Comparison of ENCODE assay signal across 22 cellular contexts in the genomic region with DNA sequence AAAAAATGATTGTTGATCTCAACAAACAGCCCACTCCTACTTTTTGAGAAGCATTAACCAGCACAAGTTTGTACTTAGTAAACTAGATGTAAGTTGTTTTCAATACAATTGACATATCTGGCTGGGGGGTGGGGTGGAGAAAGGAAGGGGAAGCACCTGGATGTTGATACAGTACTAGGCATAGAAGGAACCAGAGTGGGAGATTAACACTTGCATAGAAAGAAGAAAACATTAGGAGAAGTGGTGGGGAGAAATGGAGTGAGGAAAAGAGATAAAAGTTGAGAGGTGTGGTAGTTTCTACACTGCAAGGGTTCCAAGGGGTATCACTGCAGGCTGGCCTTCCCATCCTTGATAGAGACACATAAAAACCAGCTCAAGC. TPM values are rescaled to one million over a fixed set of nuclear protein-coding genes. Genes with fewer than 3 reads are reported as not detected.
DNase-seq lines count a peak whose midpoint lies in the region; ATAC-seq, FAIRE-seq and TF ChIP-seq lines count a peak whose summit lies in the region.
"Had no signal": no experiment of that assay in that cellular context is flagged by ENCODE, and none has a peak within 500 bp of the region (broad histone marks: within the 10 kb centered on the region; RNA-seq: fewer than 3 reads in every experiment).

No MANE protein-coding gene starts in this region.

- CTCF ChIA-PET in activated CD4-positive, alpha-beta memory T cell treated with anti-CD3 and anti-CD28 coated beads, Interleukin-2, amount 10 ng/mL, durations not matched to agents 7 days and 5 days (lab: Charles Lee) = interaction anchor here (1.3 to 6.5 kb wide), 4 partner anchors 9 to 201 kb away, joined by 3 to 73 read pairs (median 6); a partner anchor contains a TSS

- FAIRE-seq in GM12891 (lab: Jason Lieb, UNC) = peak; percentile 9
- FAIRE-seq: G401.6 had no signal

- POLR2A ChIA-PET in activated CD4-positive, alpha-beta memory T cell treated with anti-CD3 and anti-CD28 coated beads, Interleukin-2, amount 10 ng/mL, durations not matched to agents 7 days and 5 days (lab: Charles Lee) = interaction anchor here (1.4 to 6.6 kb wide), 3 partner anchors 11 to 200 kb away, joined by 3 to 51 read pairs (median 5); a partner anchor contains a TSS

- peak overlapping the region; percentile 65 for H3K27ac ChIP-seq in HL-60 (replicated peaks)
- H3K27ac ChIP-seq: brain microvascular endothelial cell, gastroesophageal sphincter, sigmoid colon, vagina, WERI-Rb-1 had no signal

- TF ChIP-seq POLR2A in GM12891 (IDR thresholded peaks at IDR 0.05; ENCODE audit: low read depth, low read length) = no peak

- ATAC-seq in stimulated activated memory B cell treated with anti-CD40 and anti-IgM and Interleukin-4, amounts not matched to agents 10 μg/mL and 1 μg/mL and 100 μg/mL, for 72 hours = no peak
- ATAC-seq: activated CD8-positive, alpha-beta T cell treated with anti-CD3 and anti-CD28 coated beads, Interleukin-2, amount 10 ng/mL, durations not matched to agents 7 days and 5 days; gastroesophageal sphincter; left cardiac atrium had no signal

- no peak overlapping the region for H3K4me3 Mint-ChIP-seq in dendritic cell treated with granulocyte-macrophage colony-stimulating factor and Interleukin-4, amounts not matched to agents 40 ng/mL and 50 ng/mL, for 4 days
- H3K4me3 Mint-ChIP-seq in stimulated activated memory B cell treated with anti-CD40 and anti-IgM and Interleukin-4, amounts not matched to agents 10 μg/mL and 1 μg/mL and 100 μg/mL, for 72 hours = peak overlapping the region; percentile 46
- no peak overlapping the region for H3K4me3 Mint-ChIP-seq in activated CD4-positive, alpha-beta memory T cell treated with anti-CD3 and anti-CD28 coated beads, Interleukin-2, amount 10 ng/mL, durations not matched to agents 7 days and 5 days
- H3K4me3 Mint-ChIP-seq: activated CD8-positive, alpha-beta T cell treated with anti-CD3 and anti-CD28 coated beads, Interleukin-2, amount 10 ng/mL, durations not matched to agents 7 days and 5 days had no signal

- no peak overlapping the region for H3K4me3 ChIP-seq in HL-60 (replicated peaks; ENCODE audit: insufficient read depth, low read length)
- H3K4me3 ChIP-seq: gastroesophageal sphincter, sigmoid colon, vagina had no signal

- no peaks in the 10 kb centered on the region for H3K9me3 Mint-ChIP-seq in dendritic cell treated with granulocyte-macrophage colony-stimulating factor and Interleukin-4, amounts not matched to agents 40 ng/mL and 50 ng/mL, for 4 days
- no peaks in the 10 kb centered on the region for H3K9me3 Mint-ChIP-seq in stimulated activated memory B cell treated with anti-CD40 and anti-IgM and Interleukin-4, amounts not matched to agents 10 μg/mL and 1 μg/mL and 100 μg/mL, for 72 hours
- H3K9me3 Mint-ChIP-seq in activated CD4-positive, alpha-beta memory T cell treated with anti-CD3 and anti-CD28 coated beads, Interleukin-2, amount 10 ng/mL, durations not matched to agents 7 days and 5 days = peaks cover 2% of the 10 kb centered on the region

- no peak for TF ChIP-seq CTCF in HL-60 (IDR thresholded peaks at IDR 0.05; ENCODE audit: insufficient read depth, low read length)

- DNase-seq in GM12891 (ENCODE audit: insufficient read length, low spot score) (no peak), HL-60 (ENCODE audit: low read depth in 1 of 2, low spot score in 1 of 2) (peak in 1 of 2 experiments; percentile 27), islet precursor cell (no peak), NCI-H345 treated with DMSO at 0.1 percent for 48 hours (lab: John Stamatoyannopoulos, UW; ENCODE audit: unreplicated experiment) (no peak)
- no peak for DNase-seq in activated CD4-positive, alpha-beta memory T cell treated with anti-CD3 and anti-CD28 coated beads, Interleukin-2, amount 10 ng/mL, durations not matched to agents 7 days and 5 days
- DNase-seq: activated CD8-positive, alpha-beta T cell treated with anti-CD3 and anti-CD28 coated beads, Interleukin-2, amount 10 ng/mL, durations not matched to agents 7 days and 5 days; AML-193; brain microvascular endothelial cell; Calu3; cortex of kidney; erythroblast; left cardiac atrium; NCI-H1694; sigmoid colon; stimulated activated CD4-positive, alpha-beta T cell treated with anti-CD3 and anti-CD28 coated beads, Interleukin-1b, Interleukin-23, amount 100 ng/mL, for 48 hours; SW 1271; WERI-Rb-1 had no signal

- H3K27me3 Mint-ChIP-seq in dendritic cell treated with granulocyte-macrophage colony-stimulating factor and Interleukin-4, amounts not matched to agents 40 ng/mL and 50 ng/mL, for 4 days = no peaks in the 10 kb centered on the region
- no peaks in the 10 kb centered on the region for H3K27me3 Mint-ChIP-seq in stimulated activated memory B cell treated with anti-CD40 and anti-IgM and Interleukin-4, amounts not matched to agents 10 μg/mL and 1 μg/mL and 100 μg/mL, for 72 hours
- H3K27me3 Mint-ChIP-seq in activated CD4-positive, alpha-beta memory T cell treated with anti-CD3 and anti-CD28 coated beads, Interleukin-2, amount 10 ng/mL, durations not matched to agents 7 days and 5 days = no peaks in the 10 kb centered on the region

- H3K27me3 ChIP-seq in HL-60 (ENCODE audit: insufficient read depth, poor library complexity, severe bottlenecking) = no peaks in the 10 kb centered on the region
- H3K27me3 ChIP-seq: brain microvascular endothelial cell, gastroesophageal sphincter, sigmoid colon, vagina had no signal

- peaks cover 56% of the 10 kb centered on the region for H3K4me1 Mint-ChIP-seq in dendritic cell treated with granulocyte-macrophage colony-stimulating factor and Interleukin-4, amounts not matched to agents 40 ng/mL and 50 ng/mL, for 4 days (ENCODE audit: low read depth)
- H3K4me1 Mint-ChIP-seq in stimulated activated memory B cell treated with anti-CD40 and anti-IgM and Interleukin-4, amounts not matched to agents 10 μg/mL and 1 μg/mL and 100 μg/mL, for 72 hours = peaks cover 75% of the 10 kb centered on the region
- peaks cover 59% of the 10 kb centered on the region for H3K4me1 Mint-ChIP-seq in activated CD4-positive, alpha-beta memory T cell treated with anti-CD3 and anti-CD28 coated beads, Interleukin-2, amount 10 ng/mL, durations not matched to agents 7 days and 5 days

- H3K27ac Mint-ChIP-seq in dendritic cell treated with granulocyte-macrophage colony-stimulating factor and Interleukin-4, amounts not matched to agents 40 ng/mL and 50 ng/mL, for 4 days = peak overlapping the region; percentile 80
- H3K27ac Mint-ChIP-seq in stimulated activated memory B cell treated with anti-CD40 and anti-IgM and Interleukin-4, amounts not matched to agents 10 μg/mL and 1 μg/mL and 100 μg/mL, for 72 hours = peak overlapping the region; percentile 84
- no peak overlapping the region for H3K27ac Mint-ChIP-seq in activated CD4-positive, alpha-beta memory T cell treated with anti-CD3 and anti-CD28 coated beads, Interleukin-2, amount 10 ng/mL, durations not matched to agents 7 days and 5 days
- H3K27ac Mint-ChIP-seq: activated CD8-positive, alpha-beta T cell treated with anti-CD3 and anti-CD28 coated beads, Interleukin-2, amount 10 ng/mL, durations not matched to agents 7 days and 5 days had no signal

- intact Hi-C loops in dendritic cell treated with granulocyte-macrophage colony-stimulating factor and Interleukin-4, amounts not matched to agents 40 ng/mL and 50 ng/mL, for 4 days (cut with micrococcal nuclease) = no loop called here

- H3K36me3 Mint-ChIP-seq in dendritic cell treated with granulocyte-macrophage colony-stimulating factor and Interleukin-4, amounts not matched to agents 40 ng/mL and 50 ng/mL, for 4 days (ENCODE audit: low read depth) = no peaks in the 10 kb centered on the region
- H3K36me3 Mint-ChIP-seq in stimulated activated memory B cell treated with anti-CD40 and anti-IgM and Interleukin-4, amounts not matched to agents 10 μg/mL and 1 μg/mL and 100 μg/mL, for 72 hours = no peaks in the 10 kb centered on the region
- H3K36me3 Mint-ChIP-seq in activated CD4-positive, alpha-beta memory T cell treated with anti-CD3 and anti-CD28 coated beads, Interleukin-2, amount 10 ng/mL, durations not matched to agents 7 days and 5 days (ENCODE audit: low read depth) = peaks cover 11% of the 10 kb centered on the region

TF ChIP-seq in GM12891, 5 proteins besides CTCF, POLR2A, EP300 and RAD21:
- TF ChIP-seq SPI1 (IDR thresholded peaks at IDR 0.05; ENCODE audit: low read depth, low read length) (no peak), POU2F2 (IDR thresholded peaks at IDR 0.05; ENCODE audit: low read depth, low read length) (no peak), TAF1 (IDR thresholded peaks at IDR 0.05; ENCODE audit: low read depth, low read length) (no peak), PAX5 (IDR thresholded peaks at IDR 0.05; ENCODE audit: insufficient read depth, low read length, severe bottlenecking) (no peak), POLR2AphosphoS5 (IDR thresholded peaks at IDR 0.05; ENCODE audit: low read depth, low read length) (no peak)
TF ChIP-seq in GM12891: peak in this region for 0.

RNA-seq across cellular contexts. Expression of a gene that starts 10.6 kb away (rescaled TPM):
- polyA plus RNA-seq in GM12891 (2012; ENCODE audit: low read depth, missing spikeins) = 3.8 TPM
- 10 to 100 TPM; 51.8 to 55.8 TPM for total RNA-seq in activated CD4-positive, alpha-beta memory T cell treated with anti-CD3 and anti-CD28 coated beads, Interleukin-2, amount 10 ng/mL, durations not matched to agents 7 days and 5 days
